In the genomic region with DNA sequence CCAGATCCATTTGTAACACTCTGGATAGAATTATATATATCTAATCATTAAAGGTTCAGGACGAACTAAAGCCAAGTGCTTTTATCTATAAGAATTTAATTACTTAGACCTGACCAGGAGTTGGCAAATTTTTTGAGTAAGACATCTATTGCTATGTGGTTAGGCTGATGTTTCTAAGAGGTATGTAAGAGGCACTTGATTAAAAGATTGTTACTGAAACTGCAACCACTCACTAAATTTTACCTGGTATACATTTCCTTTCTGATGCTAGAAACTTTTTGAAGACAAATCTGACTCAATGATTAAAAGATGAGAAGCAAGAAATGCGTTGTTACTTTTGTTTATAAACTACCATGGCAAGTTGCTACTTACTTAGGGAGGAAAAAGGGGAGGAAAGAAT, we compare ENCODE assay signal across 22 cellular contexts.
DNase-seq lines count a peak whose midpoint lies in the region; ATAC-seq and TF ChIP-seq lines count a peak whose summit lies in the region.
"Had no signal": no experiment of that assay in that cellular context is flagged by ENCODE, and none has a peak within 500 bp of the region (broad histone marks: within the 10 kb centered on the region; RNA-seq: fewer than 3 reads in every experiment).

No MANE protein-coding gene starts in this region.

- no peak overlapping the region for H3K4me3 Mint-ChIP-seq in activated CD8-positive, alpha-beta T cell treated with anti-CD3 and anti-CD28 coated beads for 36 hours
- no peak overlapping the region for H3K4me3 Mint-ChIP-seq in activated CD8-positive, alpha-beta T cell treated with anti-CD3 and anti-CD28 coated beads, Interleukin-2, amount 10 ng/mL, durations not matched to agents 7 days and 5 days
- no peak overlapping the region for H3K4me3 Mint-ChIP-seq in WTC11
- no peak overlapping the region for H3K4me3 Mint-ChIP-seq in stimulated activated effector memory CD8-positive, alpha-beta T cell treated with anti-CD3 and anti-CD28 coated beads, Interleukin-12 subunit alpha, Interleukin-12 subunit beta, amount 100 ng/mL, for 72 hours
- H3K4me3 Mint-ChIP-seq: CD14-positive monocyte; CD4-positive, alpha-beta T cell had no signal

- peak overlapping the region; percentile 34 for H3K27ac Mint-ChIP-seq in activated CD8-positive, alpha-beta T cell treated with anti-CD3 and anti-CD28 coated beads for 36 hours
- H3K27ac Mint-ChIP-seq in activated CD8-positive, alpha-beta T cell treated with anti-CD3 and anti-CD28 coated beads, Interleukin-2, amount 10 ng/mL, durations not matched to agents 7 days and 5 days: no peak overlapping the region
- peak overlapping the region; percentile 9; the same call in 1 of the 2 replicates for H3K27ac Mint-ChIP-seq in WTC11
- H3K27ac Mint-ChIP-seq in stimulated activated effector memory CD8-positive, alpha-beta T cell treated with anti-CD3 and anti-CD28 coated beads, Interleukin-12 subunit alpha, Interleukin-12 subunit beta, amount 100 ng/mL, for 72 hours: no peak overlapping the region
- H3K27ac Mint-ChIP-seq: CD14-positive monocyte; CD4-positive, alpha-beta T cell had no signal

- peaks cover 3% of the 10 kb centered on the region for H3K4me1 Mint-ChIP-seq in activated CD8-positive, alpha-beta T cell treated with anti-CD3 and anti-CD28 coated beads for 36 hours (ENCODE audit: low read depth)
- H3K4me1 Mint-ChIP-seq in activated CD8-positive, alpha-beta T cell treated with anti-CD3 and anti-CD28 coated beads, Interleukin-2, amount 10 ng/mL, durations not matched to agents 7 days and 5 days (ENCODE audit: low read depth): no peaks in the 10 kb centered on the region
- H3K4me1 Mint-ChIP-seq in WTC11: 0 out of 2 replicates have a peak, but pooled peaks cover 4% of the 10 kb centered on the region
- no peaks in the 10 kb centered on the region for H3K4me1 Mint-ChIP-seq in stimulated activated effector memory CD8-positive, alpha-beta T cell treated with anti-CD3 and anti-CD28 coated beads, Interleukin-12 subunit alpha, Interleukin-12 subunit beta, amount 100 ng/mL, for 72 hours
- H3K4me1 Mint-ChIP-seq: CD14-positive monocyte had no signal

- POLR2A ChIA-PET in activated CD8-positive, alpha-beta T cell treated with anti-CD3 and anti-CD28 coated beads for 36 hours (lab: Charles Lee): no interaction called here
- POLR2A ChIA-PET in activated CD8-positive, alpha-beta T cell treated with anti-CD3 and anti-CD28 coated beads, Interleukin-2, amount 10 ng/mL, durations not matched to agents 7 days and 5 days (lab: Charles Lee): no interaction called here
- POLR2A ChIA-PET in WTC11 (lab: Charles Lee): no interaction called here

- intact Hi-C loops in activated CD8-positive, alpha-beta T cell treated with anti-CD3 and anti-CD28 coated beads for 36 hours (cut with micrococcal nuclease): no loop called here

- peaks cover 20% of the 10 kb centered on the region for H3K36me3 Mint-ChIP-seq in activated CD8-positive, alpha-beta T cell treated with anti-CD3 and anti-CD28 coated beads for 36 hours (ENCODE audit: low read depth)
- H3K36me3 Mint-ChIP-seq in activated CD8-positive, alpha-beta T cell treated with anti-CD3 and anti-CD28 coated beads, Interleukin-2, amount 10 ng/mL, durations not matched to agents 7 days and 5 days (ENCODE audit: low read depth): peaks cover 24% of the 10 kb centered on the region
- H3K36me3 Mint-ChIP-seq in WTC11: no peaks in the 10 kb centered on the region
- H3K36me3 Mint-ChIP-seq in stimulated activated effector memory CD8-positive, alpha-beta T cell treated with anti-CD3 and anti-CD28 coated beads, Interleukin-12 subunit alpha, Interleukin-12 subunit beta, amount 100 ng/mL, for 72 hours: peaks cover 26% of the 10 kb centered on the region

- ATAC-seq in activated CD8-positive, alpha-beta T cell treated with anti-CD3 and anti-CD28 coated beads for 36 hours: no peak
- no peak for ATAC-seq in activated CD8-positive, alpha-beta T cell treated with anti-CD3 and anti-CD28 coated beads, Interleukin-2, amount 10 ng/mL, durations not matched to agents 7 days and 5 days
- ATAC-seq in WTC11: no peak
- ATAC-seq in stimulated activated effector memory CD8-positive, alpha-beta T cell treated with anti-CD3 and anti-CD28 coated beads, Interleukin-12 subunit alpha, Interleukin-12 subunit beta, amount 100 ng/mL, for 72 hours: peak; percentile 45
- ATAC-seq: A549, GM12878 had no signal

- H3K9me3 Mint-ChIP-seq in activated CD8-positive, alpha-beta T cell treated with anti-CD3 and anti-CD28 coated beads for 36 hours: no peaks in the 10 kb centered on the region
- no peaks in the 10 kb centered on the region for H3K9me3 Mint-ChIP-seq in activated CD8-positive, alpha-beta T cell treated with anti-CD3 and anti-CD28 coated beads, Interleukin-2, amount 10 ng/mL, durations not matched to agents 7 days and 5 days (ENCODE audit: insufficient read depth)
- no peaks in the 10 kb centered on the region for H3K9me3 Mint-ChIP-seq in WTC11
- H3K9me3 Mint-ChIP-seq in stimulated activated effector memory CD8-positive, alpha-beta T cell treated with anti-CD3 and anti-CD28 coated beads, Interleukin-12 subunit alpha, Interleukin-12 subunit beta, amount 100 ng/mL, for 72 hours: no peaks in the 10 kb centered on the region
- H3K9me3 Mint-ChIP-seq: CD4-positive, alpha-beta T cell had no signal

- no peak for TF ChIP-seq CTCF in activated CD8-positive, alpha-beta T cell treated with anti-CD3 and anti-CD28 coated beads for 36 hours (IDR thresholded peaks at IDR 0.05)
- TF ChIP-seq CTCF in WTC11 (IDR thresholded peaks at IDR 0.05): no peak

- CTCF ChIA-PET in activated CD8-positive, alpha-beta T cell treated with anti-CD3 and anti-CD28 coated beads for 36 hours (lab: Charles Lee): no interaction called here
- CTCF ChIA-PET in activated CD8-positive, alpha-beta T cell treated with anti-CD3 and anti-CD28 coated beads, Interleukin-2, amount 10 ng/mL, durations not matched to agents 7 days and 5 days (lab: Charles Lee): no interaction called here
- CTCF ChIA-PET in WTC11 (lab: Charles Lee): no interaction called here

- no peaks in the 10 kb centered on the region for H3K27me3 Mint-ChIP-seq in activated CD8-positive, alpha-beta T cell treated with anti-CD3 and anti-CD28 coated beads for 36 hours
- no peaks in the 10 kb centered on the region for H3K27me3 Mint-ChIP-seq in activated CD8-positive, alpha-beta T cell treated with anti-CD3 and anti-CD28 coated beads, Interleukin-2, amount 10 ng/mL, durations not matched to agents 7 days and 5 days (ENCODE audit: low read depth)
- no peaks in the 10 kb centered on the region for H3K27me3 Mint-ChIP-seq in WTC11 (ENCODE audit: low read depth)
- H3K27me3 Mint-ChIP-seq: CD4-positive, alpha-beta T cell had no signal

- DNase-seq in activated CD8-positive, alpha-beta T cell treated with anti-CD3 and anti-CD28 coated beads for 36 hours: no peak
- DNase-seq in activated CD8-positive, alpha-beta T cell treated with anti-CD3 and anti-CD28 coated beads, Interleukin-2, amount 10 ng/mL, durations not matched to agents 7 days and 5 days: no peak
- DNase-seq in WTC11 (ENCODE audit: low spot score): no peak
- no peak for DNase-seq in stimulated activated effector memory CD8-positive, alpha-beta T cell treated with anti-CD3 and anti-CD28 coated beads, Interleukin-12 subunit alpha, Interleukin-12 subunit beta, amount 100 ng/mL, for 72 hours (ENCODE audit: low spot score in 2 of 2)
- DNase-seq in GM03348 (ENCODE audit: low spot score): no peak
- DNase-seq in NCI-H1436 treated with DMSO at 0.1 percent for 48 hours (lab: John Stamatoyannopoulos, UW): no peak
- DNase-seq: 8988T; ACHN; AML-193; BE2C; Calu3; CD4-positive, alpha-beta T cell; COR-L47; DMS53; DMS79 treated with DMSO at 0.1 percent for 48 hours; GF-D8; GM23248; H7; HCEC 1CT had no signal

TF ChIP-seq in WTC11, 78 proteins besides CTCF, POLR2A, EP300 and RAD21 (continues in another document):
- no peak for TF ChIP-seq PRRX2 (CRISPR knock-in tag; IDR thresholded peaks at IDR 0.05)
- no peak for TF ChIP-seq TEAD4 (CRISPR knock-in tag; IDR thresholded peaks at IDR 0.05)
- TF ChIP-seq, protein P1, sequence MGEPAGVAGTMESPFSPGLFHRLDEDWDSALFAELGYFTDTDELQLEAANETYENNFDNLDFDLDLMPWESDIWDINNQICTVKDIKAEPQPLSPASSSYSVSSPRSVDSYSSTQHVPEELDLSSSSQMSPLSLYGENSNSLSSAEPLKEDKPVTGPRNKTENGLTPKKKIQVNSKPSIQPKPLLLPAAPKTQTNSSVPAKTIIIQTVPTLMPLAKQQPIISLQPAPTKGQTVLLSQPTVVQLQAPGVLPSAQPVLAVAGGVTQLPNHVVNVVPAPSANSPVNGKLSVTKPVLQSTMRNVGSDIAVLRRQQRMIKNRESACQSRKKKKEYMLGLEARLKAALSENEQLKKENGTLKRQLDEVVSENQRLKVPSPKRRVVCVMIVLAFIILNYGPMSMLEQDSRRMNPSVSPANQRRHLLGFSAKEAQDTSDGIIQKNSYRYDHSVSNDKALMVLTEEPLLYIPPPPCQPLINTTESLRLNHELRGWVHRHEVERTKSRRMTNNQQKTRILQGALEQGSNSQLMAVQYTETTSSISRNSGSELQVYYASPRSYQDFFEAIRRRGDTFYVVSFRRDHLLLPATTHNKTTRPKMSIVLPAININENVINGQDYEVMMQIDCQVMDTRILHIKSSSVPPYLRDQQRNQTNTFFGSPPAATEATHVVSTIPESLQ (CRISPR knock-in tag; IDR thresholded peaks at IDR 0.05): no peak
- no peak for TF ChIP-seq TCF7 (CRISPR knock-in tag; IDR thresholded peaks at IDR 0.05; ENCODE audit: low read depth)
- TF ChIP-seq NFYB (CRISPR knock-in tag; conservative IDR thresholded peaks at IDR 0.05; ENCODE audit: low read depth): no peak
- no peak for TF ChIP-seq IRF2 (CRISPR knock-in tag; IDR thresholded peaks at IDR 0.05; ENCODE audit: borderline replicate concordance, low read depth)
- TF ChIP-seq, protein P2, sequence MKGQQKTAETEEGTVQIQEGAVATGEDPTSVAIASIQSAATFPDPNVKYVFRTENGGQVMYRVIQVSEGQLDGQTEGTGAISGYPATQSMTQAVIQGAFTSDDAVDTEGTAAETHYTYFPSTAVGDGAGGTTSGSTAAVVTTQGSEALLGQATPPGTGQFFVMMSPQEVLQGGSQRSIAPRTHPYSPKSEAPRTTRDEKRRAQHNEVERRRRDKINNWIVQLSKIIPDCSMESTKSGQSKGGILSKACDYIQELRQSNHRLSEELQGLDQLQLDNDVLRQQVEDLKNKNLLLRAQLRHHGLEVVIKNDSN (CRISPR knock-in tag; IDR thresholded peaks at IDR 0.05): no peak
- TF ChIP-seq, protein P3, sequence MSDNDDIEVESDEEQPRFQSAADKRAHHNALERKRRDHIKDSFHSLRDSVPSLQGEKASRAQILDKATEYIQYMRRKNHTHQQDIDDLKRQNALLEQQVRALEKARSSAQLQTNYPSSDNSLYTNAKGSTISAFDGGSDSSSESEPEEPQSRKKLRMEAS (CRISPR knock-in tag; IDR thresholded peaks at IDR 0.05): no peak

Comparison
In these comparisons a context has a peak if more than half of its experiments do, and no peak if none do; other contexts are left out.
1. H3K27ac Mint-ChIP-seq: peak in activated CD8-positive, alpha-beta T cell treated with anti-CD3 and anti-CD28 coated beads for 36 hours (single experiment) and WTC11 (single experiment); none in activated CD8-positive, alpha-beta T cell treated with anti-CD3 and anti-CD28 coated beads, Interleukin-2, amount 10 ng/mL, durations not matched to agents 7 days and 5 days (single experiment) and stimulated activated effector memory CD8-positive, alpha-beta T cell treated with anti-CD3 and anti-CD28 coated beads, Interleukin-12 subunit alpha, Interleukin-12 subunit beta, amount 100 ng/mL, for 72 hours (single experiment).